In genomic region chr4:123421942-123422781, GRCh38 we compare ENCODE assay signal across 11 cellular contexts. TPM values are rescaled to one million over a fixed set of nuclear protein-coding genes. Genes with fewer than 3 reads are reported as not detected.
DNase-seq lines count a peak whose midpoint lies in the region; ATAC-seq and TF ChIP-seq lines count a peak whose summit lies in the region.
"Had no signal": no experiment of that assay in that cellular context is flagged by ENCODE, and none has a peak within 500 bp of the region (broad histone marks: within the 10 kb centered on the region; RNA-seq: fewer than 3 reads in every experiment).

No MANE protein-coding gene starts in this region.

- H3K9me3 ChIP-seq in CD8-positive, alpha-beta T cell (ENCODE audit: low read length) = no peaks in the 10 kb centered on the region
- H3K9me3 ChIP-seq: breast epithelium had no signal

- intact Hi-C loops in CD8-positive, alpha-beta T cell (cut with DNase I, micrococcal nuclease) = loop anchor here in 1 of 2 experiments (2.0 kb wide), 1 partner anchor 23 kb away; no protein-coding TSS in a partner anchor
- intact Hi-C loops in activated T-helper 1 cell treated with anti-CD3 and anti-CD28 coated beads, Interleukin-12 subunit alpha, Interleukin-12 subunit beta, Interleukin-2, Interleukin-4 antibody, amounts not matched to agents 30 ng/mL and 10 ng/mL and 1 ng/mL, durations not matched to agents 14 hours and 24 hours and 36 hours (cut with micrococcal nuclease) = loop anchor here (1.0 to 5.0 kb wide), 4 partner anchors 21 to 500 kb away; partner anchors contain the start of gene NUDT6
- intact Hi-C loops in dorsolateral prefrontal cortex (cut with DNase I) = no loop called here

- H3K27ac Mint-ChIP-seq in CD8-positive, alpha-beta T cell = peak overlapping the region; percentile 89
- H3K27ac Mint-ChIP-seq in activated T-helper 1 cell treated with anti-CD3 and anti-CD28 coated beads, Interleukin-12 subunit alpha, Interleukin-12 subunit beta, Interleukin-2, Interleukin-4 antibody, amounts not matched to agents 30 ng/mL and 10 ng/mL and 1 ng/mL, durations not matched to agents 14 hours and 24 hours and 36 hours = peak overlapping the region; percentile 90
- peak overlapping the region in 5 of 6 donors; percentile 42 to 87 (median 59) for H3K27ac Mint-ChIP-seq in naive B cell
- H3K27ac Mint-ChIP-seq in stimulated activated memory B cell treated with anti-CD40 and anti-IgM and Interleukin-4, amounts not matched to agents 10 μg/mL and 1 μg/mL and 100 μg/mL, for 72 hours = no peak overlapping the region

- no peak for TF ChIP-seq CTCF in CD8-positive, alpha-beta T cell (IDR thresholded peaks at IDR 0.05)
- no peak for TF ChIP-seq CTCF in dorsolateral prefrontal cortex (IDR thresholded peaks at IDR 0.05 in 54 of 56, conservative IDR thresholded peaks at IDR 0.05 in 2 of 56; ENCODE audit: low read depth in 1 of 56, partially characterized antibody in 56 of 56)

- DNase-seq in CD8-positive, alpha-beta T cell = no peak
- DNase-seq in activated T-helper 1 cell treated with anti-CD3 and anti-CD28 coated beads, Interleukin-12 subunit alpha, Interleukin-12 subunit beta, Interleukin-2, Interleukin-4 antibody, amounts not matched to agents 30 ng/mL and 10 ng/mL and 1 ng/mL, durations not matched to agents 14 hours and 24 hours and 36 hours (ENCODE audit: low spot score) = no peak
- no peak for DNase-seq in naive B cell
- DNase-seq in dorsolateral prefrontal cortex = no peak
- no peak for DNase-seq in H4 (ENCODE audit: low spot score)
- DNase-seq: NCI-H1105 treated with DMSO at 0.1 percent for 48 hours, NCI-H774 had no signal

- peaks cover 8% of the 10 kb centered on the region for H3K9me3 Mint-ChIP-seq in CD8-positive, alpha-beta T cell
- H3K9me3 Mint-ChIP-seq in activated T-helper 1 cell treated with anti-CD3 and anti-CD28 coated beads, Interleukin-12 subunit alpha, Interleukin-12 subunit beta, Interleukin-2, Interleukin-4 antibody, amounts not matched to agents 30 ng/mL and 10 ng/mL and 1 ng/mL, durations not matched to agents 14 hours and 24 hours and 36 hours = peaks cover 6% of the 10 kb centered on the region
- H3K9me3 Mint-ChIP-seq in naive B cell = peaks cover 0 to 5% (median 0%) of the 10 kb centered on the region in 7 donors
- H3K9me3 Mint-ChIP-seq in stimulated activated memory B cell treated with anti-CD40 and anti-IgM and Interleukin-4, amounts not matched to agents 10 μg/mL and 1 μg/mL and 100 μg/mL, for 72 hours = peaks cover 6% of the 10 kb centered on the region

- peak; percentile 62 for ATAC-seq in CD8-positive, alpha-beta T cell
- ATAC-seq in GM18909 (IDR thresholded peaks at IDR 0.05; ENCODE audit: poor library complexity, unreplicated experiment) = peak; percentile 27
- peak; percentile 48 to 52 for ATAC-seq in naive B cell (ENCODE audit: low read depth in 2 of 2)
- no peak for ATAC-seq in stimulated activated memory B cell treated with anti-CD40 and anti-IgM and Interleukin-4, amounts not matched to agents 10 μg/mL and 1 μg/mL and 100 μg/mL, for 72 hours
- no peak for ATAC-seq in HG02763 (IDR thresholded peaks at IDR 0.05; ENCODE audit: unreplicated experiment)

- no peaks in the 10 kb centered on the region for H3K36me3 ChIP-seq in CD8-positive, alpha-beta T cell (ENCODE audit: insufficient read depth, low read length)
- H3K36me3 ChIP-seq: breast epithelium had no signal

- H3K27me3 Mint-ChIP-seq in CD8-positive, alpha-beta T cell (ENCODE audit: low read depth) = no peaks in the 10 kb centered on the region
- no peaks in the 10 kb centered on the region for H3K27me3 Mint-ChIP-seq in activated T-helper 1 cell treated with anti-CD3 and anti-CD28 coated beads, Interleukin-12 subunit alpha, Interleukin-12 subunit beta, Interleukin-2, Interleukin-4 antibody, amounts not matched to agents 30 ng/mL and 10 ng/mL and 1 ng/mL, durations not matched to agents 14 hours and 24 hours and 36 hours (ENCODE audit: insufficient read depth)
- H3K27me3 Mint-ChIP-seq in naive B cell = no peaks in the 10 kb centered on the region
- no peaks in the 10 kb centered on the region for H3K27me3 Mint-ChIP-seq in stimulated activated memory B cell treated with anti-CD40 and anti-IgM and Interleukin-4, amounts not matched to agents 10 μg/mL and 1 μg/mL and 100 μg/mL, for 72 hours

- POLR2A ChIA-PET in CD8-positive, alpha-beta T cell (lab: Charles Lee) = interaction anchor here (0.8 kb wide), 1 partner anchor 26 kb away, joined by 3 read pairs; the partner anchor contains the start of gene SPRY1

- no peaks in the 10 kb centered on the region for H3K27me3 ChIP-seq in CD8-positive, alpha-beta T cell (ENCODE audit: insufficient read depth, low read length)
- H3K27me3 ChIP-seq in dorsolateral prefrontal cortex = no peaks in the 10 kb centered on the region
- H3K27me3 ChIP-seq: breast epithelium had no signal

- peak overlapping the region; percentile 79 for H3K4me3 Mint-ChIP-seq in CD8-positive, alpha-beta T cell
- H3K4me3 Mint-ChIP-seq in activated T-helper 1 cell treated with anti-CD3 and anti-CD28 coated beads, Interleukin-12 subunit alpha, Interleukin-12 subunit beta, Interleukin-2, Interleukin-4 antibody, amounts not matched to agents 30 ng/mL and 10 ng/mL and 1 ng/mL, durations not matched to agents 14 hours and 24 hours and 36 hours = peak overlapping the region; percentile 73
- H3K4me3 Mint-ChIP-seq in naive B cell = peak overlapping the region; percentile 18 to 73 (median 62)
- no peak overlapping the region for H3K4me3 Mint-ChIP-seq in stimulated activated memory B cell treated with anti-CD40 and anti-IgM and Interleukin-4, amounts not matched to agents 10 μg/mL and 1 μg/mL and 100 μg/mL, for 72 hours

- peaks cover 5% of the 10 kb centered on the region for H3K4me1 ChIP-seq in CD8-positive, alpha-beta T cell (ENCODE audit: insufficient read depth, low read length)

- peak overlapping the region; percentile 31 for H3K27ac ChIP-seq in CD8-positive, alpha-beta T cell (ENCODE audit: low read depth, low read length)
- H3K27ac ChIP-seq in dorsolateral prefrontal cortex = no peak overlapping the region
- H3K27ac ChIP-seq: breast epithelium had no signal

- H3K4me1 Mint-ChIP-seq in CD8-positive, alpha-beta T cell (ENCODE audit: low read depth) = peaks cover 43% of the 10 kb centered on the region
- H3K4me1 Mint-ChIP-seq in activated T-helper 1 cell treated with anti-CD3 and anti-CD28 coated beads, Interleukin-12 subunit alpha, Interleukin-12 subunit beta, Interleukin-2, Interleukin-4 antibody, amounts not matched to agents 30 ng/mL and 10 ng/mL and 1 ng/mL, durations not matched to agents 14 hours and 24 hours and 36 hours (ENCODE audit: low read depth) = peaks cover 66% of the 10 kb centered on the region
- peaks cover 18 to 61% (median 24%) of the 10 kb centered on the region in 3 donors for H3K4me1 Mint-ChIP-seq in naive B cell
- peaks cover 10% of the 10 kb centered on the region for H3K4me1 Mint-ChIP-seq in stimulated activated memory B cell treated with anti-CD40 and anti-IgM and Interleukin-4, amounts not matched to agents 10 μg/mL and 1 μg/mL and 100 μg/mL, for 72 hours

- H3K36me3 Mint-ChIP-seq in CD8-positive, alpha-beta T cell = no peaks in the 10 kb centered on the region
- peaks cover 2% of the 10 kb centered on the region for H3K36me3 Mint-ChIP-seq in activated T-helper 1 cell treated with anti-CD3 and anti-CD28 coated beads, Interleukin-12 subunit alpha, Interleukin-12 subunit beta, Interleukin-2, Interleukin-4 antibody, amounts not matched to agents 30 ng/mL and 10 ng/mL and 1 ng/mL, durations not matched to agents 14 hours and 24 hours and 36 hours (ENCODE audit: low read depth)
- no peaks in the 10 kb centered on the region for H3K36me3 Mint-ChIP-seq in naive B cell
- H3K36me3 Mint-ChIP-seq in stimulated activated memory B cell treated with anti-CD40 and anti-IgM and Interleukin-4, amounts not matched to agents 10 μg/mL and 1 μg/mL and 100 μg/mL, for 72 hours = no peaks in the 10 kb centered on the region

- CTCF ChIA-PET in CD8-positive, alpha-beta T cell (lab: Charles Lee) = interaction anchor here (0.6 kb wide), 1 partner anchor 10 kb away, joined by 3 read pairs; no protein-coding TSS in a partner anchor

- H3K4me3 ChIP-seq in CD8-positive, alpha-beta T cell (ENCODE audit: low read depth, low read length) = peak overlapping the region; percentile 20
- H3K4me3 ChIP-seq in dorsolateral prefrontal cortex = peak overlapping the region in 1 of 59 donors; percentile 13
- H3K4me3 ChIP-seq: breast epithelium had no signal

RNA-seq across cellular contexts. Expression of gene SPRY1, which starts 25.6 kb away (rescaled TPM):
- 10 to 100 TPM; 65.8 to 66.1 TPM for total RNA-seq in CD8-positive, alpha-beta T cell
- 47.6 and 49.0 TPM in 2 replicates for total RNA-seq in activated T-helper 1 cell treated with anti-CD3 and anti-CD28 coated beads, Interleukin-12 subunit alpha, Interleukin-12 subunit beta, Interleukin-2, Interleukin-4 antibody, amounts not matched to agents 30 ng/mL and 10 ng/mL and 1 ng/mL, durations not matched to agents 14 hours and 24 hours and 36 hours
- 10 to 100 TPM; 24.3 to 44.1 (median 31.5) TPM for polyA plus RNA-seq in naive B cell (ENCODE audit: low read depth in 6 of 6)
- total RNA-seq in dorsolateral prefrontal cortex = 10 to 100 TPM in 114 of 120 experiments, 1 to 10 TPM in 6; 6.6 to 33.5 (median 17.6) TPM
- total RNA-seq in H4 (2014; rRNA removed; shearing (Covaris generic)) = 1.3 and 2.6 TPM in 2 replicates

Comparison
In these comparisons a context has a peak if more than half of its experiments do, and no peak if none do; other contexts are left out.
1. ATAC-seq: peak in CD8-positive, alpha-beta T cell (single experiment), GM18909 (single experiment) and naive B cell (2 of 2); none in stimulated activated memory B cell treated with anti-CD40 and anti-IgM and Interleukin-4, amounts not matched to agents 10 μg/mL and 1 μg/mL and 100 μg/mL, for 72 hours (single experiment) and HG02763 (single experiment).